ENCODE assay signal across 13 cellular contexts in genomic region chr1:202268817-202269216, GRCh38.
DNase-seq lines count a peak whose midpoint lies in the region; ATAC-seq and TF ChIP-seq lines count a peak whose summit lies in the region.
"Had no signal": no experiment of that assay in that cellular context is flagged by ENCODE, and none has a peak within 500 bp of the region (broad histone marks: within the 10 kb centered on the region; RNA-seq: fewer than 3 reads in every experiment).

No MANE protein-coding gene starts in this region.

- H3K36me3 Mint-ChIP-seq in neural crest cell (ENCODE audit: low read depth) (no peaks in the 10 kb centered on the region), type B pancreatic cell (peaks cover 7% of the 10 kb centered on the region)
- H3K36me3 Mint-ChIP-seq: CD4-positive, alpha-beta memory T cell had no signal

- H3K27ac Mint-ChIP-seq in neural crest cell (ENCODE audit: unreplicated experiment) (peak overlapping the region; percentile 81), type B pancreatic cell (no peak overlapping the region)
- H3K27ac Mint-ChIP-seq: B cell; CD4-positive, alpha-beta memory T cell had no signal

- DNase-seq in ascending aorta (ENCODE audit: low spot score in 2 of 2) (peak in 1 of 2 donors; percentile 41), neural crest cell (ENCODE audit: low read depth, low spot score) (no peak), type B pancreatic cell (ENCODE audit: extremely low spot score, unreplicated experiment) (peak; percentile 32)
- no peak for DNase-seq in stimulated activated CD4-positive, alpha-beta T cell treated with anti-CD3 and anti-CD28 coated beads, Interleukin-4, amount 100 ng/mL, for 24 hours
- DNase-seq: CD4-positive, alpha-beta memory T cell; DMS79; GM23248 had no signal

- H3K4me1 ChIP-seq in HEK293 (ENCODE audit: control insufficient read depth, insufficient read depth, low read length) = no peaks in the 10 kb centered on the region
- peaks cover 3 to 21% of the 10 kb centered on the region in 2 donors for H3K4me1 ChIP-seq in ascending aorta

- ATAC-seq in HG02938 (IDR thresholded peaks at IDR 0.05; ENCODE audit: unreplicated experiment) (no peak), GM21515 (IDR thresholded peaks at IDR 0.05; ENCODE audit: unreplicated experiment) (no peak)
- ATAC-seq: GM12878 had no signal

- intact Hi-C loops in ascending aorta (cut with DNase I) = no loop called here

- H3K27ac ChIP-seq in HEK293 (ENCODE audit: extremely low read depth, low read depth, low read length) = no peak overlapping the region
- peak overlapping the region; percentile 3 to 8 for H3K27ac ChIP-seq in ascending aorta
- H3K27ac ChIP-seq: C4-2B, GM23248 had no signal

- H3K4me1 Mint-ChIP-seq in neural crest cell (no peaks in the 10 kb centered on the region), type B pancreatic cell (ENCODE audit: unreplicated experiment) (no peaks in the 10 kb centered on the region)
- H3K4me1 Mint-ChIP-seq: B cell; CD4-positive, alpha-beta memory T cell had no signal

- H3K36me3 ChIP-seq in HEK293 (ENCODE audit: control insufficient read depth in 2 of 2, insufficient read depth in 1 of 2, low read length in 2 of 2) (no peaks in the 10 kb centered on the region), ascending aorta (peaks cover 0 to 5% of the 10 kb centered on the region in 2 donors)

- CTCF ChIA-PET in HEK293 (lab: Yijun Ruan, JAX) = interaction anchor here (0.6 kb wide), 1 partner anchor 303 kb away, joined by 3 read pairs; no protein-coding TSS in a partner anchor

- POLR2A ChIA-PET in HEK293 (lab: Yijun Ruan, JAX) = interaction anchor here (0.6 to 1.1 kb wide), 2 partner anchors 12 to 73 kb away, joined by 3 to 4 read pairs; partner anchors contain the start of gene UBE2T

- no peaks in the 10 kb centered on the region for H3K27me3 ChIP-seq in ascending aorta

- peaks cover 4% of the 10 kb centered on the region for H3K9me3 Mint-ChIP-seq in neural crest cell
- H3K9me3 Mint-ChIP-seq in type B pancreatic cell = no peaks in the 10 kb centered on the region

- H3K27me3 Mint-ChIP-seq in neural crest cell (ENCODE audit: low read depth) = peaks cover 15% of the 10 kb centered on the region
- H3K27me3 Mint-ChIP-seq in type B pancreatic cell = peaks cover 57% of the 10 kb centered on the region

- H3K4me3 Mint-ChIP-seq in neural crest cell = no peak overlapping the region
- no peak overlapping the region for H3K4me3 Mint-ChIP-seq in type B pancreatic cell
- H3K4me3 Mint-ChIP-seq: B cell; CD4-positive, alpha-beta memory T cell had no signal

- TF ChIP-seq CTCF in HEK293 (tag by site-specific recombination; IDR thresholded peaks at IDR 0.05) = no peak
- TF ChIP-seq CTCF in ascending aorta (IDR thresholded peaks at IDR 0.05) = no peak
- no peak for TF ChIP-seq CTCF in neural crest cell (conservative IDR thresholded peaks at IDR 0.05)
- TF ChIP-seq CTCF in type B pancreatic cell (conservative IDR thresholded peaks at IDR 0.05) = no peak

- H3K9me3 ChIP-seq in HEK293 (ENCODE audit: control insufficient read depth, insufficient read depth, low read depth, low read length) (no peaks in the 10 kb centered on the region), ascending aorta (no peaks in the 10 kb centered on the region)

- H3K4me3 ChIP-seq in HEK293 (ENCODE audit: low read depth, low read length) (no peak overlapping the region), ascending aorta (no peak overlapping the region)
- H3K4me3 ChIP-seq: GM12878, GM23248 had no signal

TF ChIP-seq in HEK293, 187 proteins besides CTCF, POLR2A, EP300 and RAD21:
- no peak for TF ChIP-seq ELK4 (IDR thresholded peaks at IDR 0.05; ENCODE audit: borderline replicate concordance, low read depth, low read length)
- TF ChIP-seq RBAK (tag by site-specific recombination; IDR thresholded peaks at IDR 0.05) = no peak
- TF ChIP-seq ZNF121 (tag by site-specific recombination; IDR thresholded peaks at IDR 0.05) = peak; percentile 83
- peak; percentile 87 for TF ChIP-seq ZNF18 (tag by site-specific recombination; IDR thresholded peaks at IDR 0.05)
- TF ChIP-seq MEIS1 (CRISPR knock-in tag; IDR thresholded peaks at IDR 0.05; ENCODE audit: borderline replicate concordance) = no peak
